14 cellular contexts compared by ENCODE assay signal in the genomic region with DNA sequence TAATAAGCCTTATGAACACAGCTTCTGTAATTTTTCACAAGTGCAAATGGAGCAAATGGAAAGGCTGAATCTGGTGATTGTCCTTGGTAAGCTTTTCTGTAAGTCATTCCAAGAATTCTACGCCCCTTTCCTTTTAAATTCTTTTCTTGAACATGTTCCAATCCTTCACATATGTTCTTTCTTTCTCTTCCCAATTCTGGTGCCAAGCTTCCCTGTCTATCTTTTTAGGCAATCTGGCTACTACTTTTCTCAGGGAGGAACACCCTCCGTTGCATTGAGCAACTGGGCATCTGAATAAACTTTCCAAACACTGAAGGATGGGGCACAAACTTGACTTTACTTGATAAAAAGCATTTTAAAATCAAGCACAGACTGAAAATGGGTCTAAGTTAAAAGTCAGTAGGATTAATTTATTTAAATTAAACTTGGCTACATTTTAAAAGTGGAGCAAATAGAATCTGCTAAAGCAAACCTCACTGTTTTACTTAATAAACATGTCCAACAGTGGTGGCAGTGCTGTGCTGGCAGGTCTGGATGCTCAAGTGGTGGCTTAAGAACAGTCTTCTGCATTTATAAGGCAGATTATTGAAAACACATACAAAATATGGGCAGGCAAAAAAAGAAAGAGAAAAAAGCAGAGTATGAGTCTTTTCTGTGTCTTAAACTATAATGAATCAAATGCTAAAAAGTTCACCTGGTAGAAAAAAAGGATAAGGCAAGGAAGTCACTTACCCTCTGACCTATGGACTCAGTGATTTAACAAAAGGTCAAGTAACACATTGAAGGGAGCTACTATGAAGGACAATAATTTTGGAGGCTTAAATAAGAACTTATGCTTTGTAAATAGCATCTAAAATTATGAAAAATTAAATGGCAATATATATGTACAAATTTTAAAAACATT. TPM values are rescaled to one million over a fixed set of nuclear protein-coding genes. Genes with fewer than 3 reads are reported as not detected.
DNase-seq lines count a peak whose midpoint lies in the region; ATAC-seq and TF ChIP-seq lines count a peak whose summit lies in the region.
"Had no signal": no experiment of that assay in that cellular context is flagged by ENCODE, and none has a peak within 500 bp of the region (broad histone marks: within the 10 kb centered on the region; RNA-seq: fewer than 3 reads in every experiment).

No MANE protein-coding gene starts in this region.

- H3K36me3 ChIP-seq in BJ (ENCODE audit: control insufficient read depth, insufficient read depth, low read length) (peaks cover 3% of the 10 kb centered on the region), Loucy (ENCODE audit: insufficient read depth, low read length) (no peaks in the 10 kb centered on the region)
- H3K36me3 ChIP-seq: upper lobe of left lung had no signal

- CTCF ChIA-PET in BJ (lab: Yijun Ruan, JAX): interaction anchor here (0.7 to 1.9 kb wide), 5 partner anchors 14 to 175 kb away, joined by 3 to 4 read pairs (median 3); no protein-coding TSS in a partner anchor

- ATAC-seq in GM19351 (IDR thresholded peaks at IDR 0.05; ENCODE audit: unreplicated experiment): no peak
- ATAC-seq: activated naive CD4-positive, alpha-beta T cell treated with anti-CD3 and anti-CD28 coated beads, Interleukin-2, amount 50 U/mL, for 72 hours had no signal

- H3K4me3 Mint-ChIP-seq in nephron: peak overlapping the region in 2 of 3 experiments; percentile 24 to 32
- no peak overlapping the region for H3K4me3 Mint-ChIP-seq in activated T-helper 2 cell treated with anti-CD3 and anti-CD28 coated beads, Interferon-gamma antibody, Interleukin-2, Interleukin-4, amounts not matched to agents 10 μg/mL and 5 μg/mL and 100 μg/mL, durations not matched to agents 14 hours and 24 hours and 36 hours (ENCODE audit: low read depth)

- H3K4me1 ChIP-seq in Loucy (ENCODE audit: insufficient read depth, low read length, poor library complexity, severe bottlenecking): peaks cover 44% of the 10 kb centered on the region

- H3K4me2 ChIP-seq in Loucy (ENCODE audit: low read depth, low read length, poor library complexity, severe bottlenecking): peak overlapping the region; percentile 93

- H3K9me2 ChIP-seq in Loucy (replicated peaks; ENCODE audit: low read depth, low read length): no peaks in the 10 kb centered on the region

- no peaks in the 10 kb centered on the region for H3K9me3 Mint-ChIP-seq in nephron
- H3K9me3 Mint-ChIP-seq in activated T-helper 2 cell treated with anti-CD3 and anti-CD28 coated beads, Interferon-gamma antibody, Interleukin-2, Interleukin-4, amounts not matched to agents 10 μg/mL and 5 μg/mL and 100 μg/mL, durations not matched to agents 14 hours and 24 hours and 36 hours: peaks cover 7% of the 10 kb centered on the region
- H3K9me3 Mint-ChIP-seq: activated naive CD4-positive, alpha-beta T cell treated with anti-CD3 and anti-CD28 coated beads, Interleukin-2, amount 50 U/mL, for 72 hours had no signal

- H2AFZ ChIP-seq in Loucy (ENCODE audit: low read length): no peak overlapping the region

- intact Hi-C loops in activated T-helper 2 cell treated with anti-CD3 and anti-CD28 coated beads, Interferon-gamma antibody, Interleukin-2, Interleukin-4, amounts not matched to agents 10 μg/mL and 5 μg/mL and 100 μg/mL, durations not matched to agents 14 hours and 24 hours and 36 hours (cut with micrococcal nuclease): no loop called here

- peaks cover 26% of the 10 kb centered on the region; the same call in 1 of the 2 replicates for H3K79me2 ChIP-seq in Loucy (ENCODE audit: insufficient read depth, low read length)

- no peaks in the 10 kb centered on the region for H3K9me3 ChIP-seq in Loucy (ENCODE audit: insufficient read depth, low read depth, low read length)
- H3K9me3 ChIP-seq: upper lobe of left lung had no signal

- peak overlapping the region in 1 of 3 experiments; percentile 64 for H3K27ac Mint-ChIP-seq in nephron
- H3K27ac Mint-ChIP-seq in activated T-helper 2 cell treated with anti-CD3 and anti-CD28 coated beads, Interferon-gamma antibody, Interleukin-2, Interleukin-4, amounts not matched to agents 10 μg/mL and 5 μg/mL and 100 μg/mL, durations not matched to agents 14 hours and 24 hours and 36 hours: no peak overlapping the region
- H3K27ac Mint-ChIP-seq: activated naive CD4-positive, alpha-beta T cell treated with anti-CD3 and anti-CD28 coated beads, Interleukin-2, amount 50 U/mL, for 72 hours had no signal

- H3K9ac ChIP-seq in Loucy (ENCODE audit: low read depth, low read length, poor library complexity, severe bottlenecking): no peak overlapping the region

- no peak for TF ChIP-seq CTCF in BJ (IDR thresholded peaks at IDR 0.05; ENCODE audit: insufficient read depth, low read depth, low read length)
- TF ChIP-seq CTCF in Loucy (conservative IDR thresholded peaks at IDR 0.05; ENCODE audit: low read length): peak; percentile 28; the same call in 1 of the 2 replicates
- TF ChIP-seq CTCF in nephron (IDR thresholded peaks at IDR 0.05; ENCODE audit: unreplicated experiment in 3 of 3): no peak

- H3K36me3 Mint-ChIP-seq in nephron (ENCODE audit: low read depth): peaks cover 5% of the 10 kb centered on the region
- H3K36me3 Mint-ChIP-seq in activated T-helper 2 cell treated with anti-CD3 and anti-CD28 coated beads, Interferon-gamma antibody, Interleukin-2, Interleukin-4, amounts not matched to agents 10 μg/mL and 5 μg/mL and 100 μg/mL, durations not matched to agents 14 hours and 24 hours and 36 hours (ENCODE audit: low read depth): peaks cover 77% of the 10 kb centered on the region

- H3K27me3 Mint-ChIP-seq in nephron (ENCODE audit: low read depth): peaks cover 18% of the 10 kb centered on the region
- H3K27me3 Mint-ChIP-seq in activated T-helper 2 cell treated with anti-CD3 and anti-CD28 coated beads, Interferon-gamma antibody, Interleukin-2, Interleukin-4, amounts not matched to agents 10 μg/mL and 5 μg/mL and 100 μg/mL, durations not matched to agents 14 hours and 24 hours and 36 hours (ENCODE audit: low read depth): no peaks in the 10 kb centered on the region

- DNase-seq in BJ (ENCODE audit: low read depth) (no peak), T-helper 9 cell (no peak), COLO829 (ENCODE audit: low spot score) (no peak)
- no peak for DNase-seq in activated T-helper 2 cell treated with anti-CD3 and anti-CD28 coated beads, Interferon-gamma antibody, Interleukin-2, Interleukin-4, amounts not matched to agents 10 μg/mL and 5 μg/mL and 100 μg/mL, durations not matched to agents 14 hours and 24 hours and 36 hours (ENCODE audit: low spot score)
- DNase-seq: activated CD4-positive, alpha-beta T cell treated with anti-CD3 and anti-CD28 coated beads for 1 hour; H7; NCI-H1436; stimulated activated CD4-positive, alpha-beta T cell treated with anti-CD3 and anti-CD28 coated beads, Interleukin-4, amount 100 ng/mL, for 1 hour had no signal

- H3K27ac ChIP-seq in cingulate gyrus (ENCODE audit: low read depth, low read length): peak overlapping the region; percentile 11

- H3K4me3 ChIP-seq in BJ (ENCODE audit: low read depth, low read length): peak overlapping the region; percentile 73
- peak overlapping the region; percentile 9 for H3K4me3 ChIP-seq in Loucy (ENCODE audit: low read length, poor library complexity, severe bottlenecking)

- POLR2A ChIA-PET in BJ (lab: Charles Lee): interaction anchor here (0.6 to 0.7 kb wide), 3 partner anchors 132 to 384 kb away, joined by 3 to 4 read pairs (median 3); partner anchors contain the start of gene RFESD

- peaks cover 34% of the 10 kb centered on the region for H3K4me1 Mint-ChIP-seq in nephron
- H3K4me1 Mint-ChIP-seq in activated T-helper 2 cell treated with anti-CD3 and anti-CD28 coated beads, Interferon-gamma antibody, Interleukin-2, Interleukin-4, amounts not matched to agents 10 μg/mL and 5 μg/mL and 100 μg/mL, durations not matched to agents 14 hours and 24 hours and 36 hours (ENCODE audit: low read depth): peaks cover 70% of the 10 kb centered on the region

- no peaks in the 10 kb centered on the region for H3K27me3 ChIP-seq in BJ (ENCODE audit: control insufficient read depth, insufficient read depth, low read length)
- H3K27me3 ChIP-seq in Loucy (ENCODE audit: insufficient read depth, low read length, poor library complexity, severe bottlenecking): no peaks in the 10 kb centered on the region
- H3K27me3 ChIP-seq: upper lobe of left lung had no signal

- no peaks in the 10 kb centered on the region for H4K20me1 ChIP-seq in Loucy (ENCODE audit: insufficient read depth, low read length, poor library complexity, severe bottlenecking)

- H3F3A ChIP-seq in Loucy (ENCODE audit: low read depth): no peaks in the 10 kb centered on the region

RNA-seq across cellular contexts. Expression of gene ELL2, which starts 5.4 kb away (rescaled TPM):
- polyA plus RNA-seq in BJ (2011; rRNA removed): 58.9 and 116 TPM in 2 replicates
- 106 and 110 TPM in 2 replicates for polyA minus RNA-seq in BJ (2011; rRNA and poly(A)+ RNA removed)
- 124 and 135 TPM in 2 replicates for total RNA-seq in activated T-helper 2 cell treated with anti-CD3 and anti-CD28 coated beads, Interferon-gamma antibody, Interleukin-2, Interleukin-4, amounts not matched to agents 10 μg/mL and 5 μg/mL and 100 μg/mL, durations not matched to agents 14 hours and 24 hours and 36 hours
